9 cellular contexts compared by ENCODE assay signal in the genomic region with DNA sequence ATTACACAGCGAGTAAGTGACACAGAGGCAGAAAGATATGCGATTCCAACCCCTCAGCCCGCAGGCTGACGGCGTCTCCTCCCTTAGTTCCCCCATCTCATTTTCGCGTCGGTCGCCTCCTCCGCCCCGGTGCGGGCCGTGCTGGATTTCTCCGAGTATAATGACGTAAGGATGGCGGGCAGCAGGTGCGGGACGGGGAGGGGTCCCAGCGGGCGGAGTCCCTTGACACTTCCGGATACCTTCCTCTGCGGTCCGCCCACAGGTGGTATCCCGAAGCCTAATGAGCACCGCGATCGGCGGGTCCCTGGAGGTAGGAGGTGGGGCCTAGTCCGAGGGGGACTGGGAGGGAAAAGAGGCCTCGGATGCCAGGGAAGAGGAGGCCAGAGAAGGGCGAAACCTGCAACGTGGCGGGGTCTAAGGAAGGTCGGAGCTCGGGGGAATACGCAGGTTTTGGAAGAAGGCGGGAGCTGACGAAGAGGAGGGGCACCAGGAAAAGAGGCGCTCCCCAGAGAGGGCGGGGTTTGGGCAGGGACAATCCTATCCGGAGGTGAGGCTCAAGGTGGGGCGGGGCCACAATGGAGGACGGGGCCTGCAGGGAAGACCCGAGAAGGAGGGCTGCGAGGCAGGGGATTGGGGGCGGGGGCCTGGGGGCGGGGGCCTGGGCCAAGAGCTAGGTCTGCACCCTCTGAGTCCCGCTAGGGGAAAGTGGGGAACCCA. TPM values are rescaled to one million over a fixed set of nuclear protein-coding genes. Genes with fewer than 3 reads are reported as not detected.
A peak's percentile ranks its signal among the peaks of the same experiment; 100 is the strongest.
DNase-seq lines count a peak whose midpoint lies in the region; ATAC-seq and TF ChIP-seq lines count a peak whose summit lies in the region.
"Had no signal": no experiment of that assay in that cellular context is flagged by ENCODE, and none has a peak within 500 bp of the region (broad histone marks: within the 10 kb centered on the region; RNA-seq: fewer than 3 reads in every experiment).

No MANE protein-coding gene starts in this region.

- POLR2A ChIA-PET in WTC11 (lab: Charles Lee) = interaction anchor here (0.8 to 1.6 kb wide), 15 partner anchors 9 to 1128 kb away, joined by 3 to 14 read pairs (median 4); a partner anchor contains a TSS

- H3K4me1 Mint-ChIP-seq in WTC11 = peaks cover 10% of the 10 kb centered on the region

- H3K9me3 Mint-ChIP-seq in WTC11 = no peaks in the 10 kb centered on the region

- no peaks in the 10 kb centered on the region for H3K36me3 ChIP-seq in mesendoderm (ENCODE audit: control insufficient read depth, insufficient read depth, low read length)

- WGBS in mesendoderm (ENCODE audit: extremely low coverage, insufficient coverage, low lambda C conversion rate) = no CpG with 5 or more reads among the region's 48 CpGs

- no peak overlapping the region for H4K5ac ChIP-seq in mesendoderm (ENCODE audit: low read length)

- no peak overlapping the region for H3K18ac ChIP-seq in mesendoderm (ENCODE audit: low read length)

- CTCF ChIA-PET in WTC11 (lab: Charles Lee) = interaction anchor here (0.7 to 2.0 kb wide), 25 partner anchors 8 to 544 kb away, joined by 3 to 25 read pairs (median 4); no protein-coding TSS in a partner anchor

- H3K79me2 ChIP-seq in mesendoderm (ENCODE audit: control insufficient read depth, insufficient read depth, low read length) = no peaks in the 10 kb centered on the region

- peak overlapping the region; percentile 90 for H3K4me3 Mint-ChIP-seq in WTC11

- peak overlapping the region; percentile 97 for H3K27ac Mint-ChIP-seq in WTC11

- no peak overlapping the region for H4K8ac ChIP-seq in mesendoderm (ENCODE audit: low read depth, low read length)

- DNase-seq in NCI-H1436 treated with DMSO at 0.1 percent for 48 hours (lab: John Stamatoyannopoulos, UW) (peak; percentile 67), WTC11 (ENCODE audit: low spot score) (peak; percentile 99), cerebellum (ENCODE audit: low spot score) (peak; percentile 90), mesendoderm (peak; percentile 98), pons (ENCODE audit: low spot score) (no peak)
- peak; percentile 53 to 76 for DNase-seq in stimulated activated CD8-positive, alpha-beta memory T cell treated with anti-CD3 and anti-CD28 coated beads, Interleukin-2, amount 100 ng/mL, for 48 hours (ENCODE audit: low read depth in 2 of 2)

- peak overlapping the region; percentile 89 for H3K9ac ChIP-seq in mesendoderm (ENCODE audit: low read length)

- no peaks in the 10 kb centered on the region for H3K27me3 ChIP-seq in mesendoderm (ENCODE audit: insufficient read depth, low read length, poor library complexity)

- H2BK15ac ChIP-seq in mesendoderm (replicated peaks; ENCODE audit: low read depth) = no peak overlapping the region

- peak overlapping the region; percentile 98 for H3K56ac ChIP-seq in mesendoderm (ENCODE audit: low read length)

- ATAC-seq in GM18502 (IDR thresholded peaks at IDR 0.05; ENCODE audit: poor library complexity, unreplicated experiment) (peak; percentile 78), HG02798 (IDR thresholded peaks at IDR 0.05; ENCODE audit: poor library complexity, unreplicated experiment) (peak; percentile 76), WTC11 (peak; percentile 86)

- H3K27ac ChIP-seq in mesendoderm (ENCODE audit: low read depth, low read length) = peak overlapping the region; percentile 74

- no peak overlapping the region for H2AK5ac ChIP-seq in mesendoderm (ENCODE audit: low read length)

- no peaks in the 10 kb centered on the region for H3K79me1 ChIP-seq in mesendoderm (ENCODE audit: low read length)

- peak overlapping the region; percentile 78 for H3K4me3 ChIP-seq in mesendoderm (ENCODE audit: low read length)

- no peak overlapping the region for H2BK120ac ChIP-seq in mesendoderm (ENCODE audit: low read depth, low read length)

- H3K4me1 ChIP-seq in mesendoderm (ENCODE audit: control insufficient read depth, low read depth, low read length) = no peaks in the 10 kb centered on the region

- H2BK5ac ChIP-seq in mesendoderm (ENCODE audit: low read length) = no peak overlapping the region

- TF ChIP-seq CTCF in WTC11 (IDR thresholded peaks at IDR 0.05) = no peak

- no peaks in the 10 kb centered on the region; the same call in none of the 2 replicates for H3K27me3 Mint-ChIP-seq in WTC11 (ENCODE audit: low read depth)

- H3K4me2 ChIP-seq in mesendoderm (ENCODE audit: low read length) = peak overlapping the region; percentile 86

- H3K4ac ChIP-seq in mesendoderm (ENCODE audit: low read depth, low read length) = no peak overlapping the region

- no peaks in the 10 kb centered on the region for H3K36me3 Mint-ChIP-seq in WTC11

- H3K23ac ChIP-seq in mesendoderm (ENCODE audit: low read length) = no peak overlapping the region

TF ChIP-seq in WTC11, 78 proteins besides CTCF, POLR2A, EP300 and RAD21 (continues in another document):
- 0 out of 2 replicates have a peak, but pooled peaks have one; percentile 59 for TF ChIP-seq NFE2L1 (CRISPR knock-in tag; IDR thresholded peaks at IDR 0.05)
- TF ChIP-seq, protein P1, sequence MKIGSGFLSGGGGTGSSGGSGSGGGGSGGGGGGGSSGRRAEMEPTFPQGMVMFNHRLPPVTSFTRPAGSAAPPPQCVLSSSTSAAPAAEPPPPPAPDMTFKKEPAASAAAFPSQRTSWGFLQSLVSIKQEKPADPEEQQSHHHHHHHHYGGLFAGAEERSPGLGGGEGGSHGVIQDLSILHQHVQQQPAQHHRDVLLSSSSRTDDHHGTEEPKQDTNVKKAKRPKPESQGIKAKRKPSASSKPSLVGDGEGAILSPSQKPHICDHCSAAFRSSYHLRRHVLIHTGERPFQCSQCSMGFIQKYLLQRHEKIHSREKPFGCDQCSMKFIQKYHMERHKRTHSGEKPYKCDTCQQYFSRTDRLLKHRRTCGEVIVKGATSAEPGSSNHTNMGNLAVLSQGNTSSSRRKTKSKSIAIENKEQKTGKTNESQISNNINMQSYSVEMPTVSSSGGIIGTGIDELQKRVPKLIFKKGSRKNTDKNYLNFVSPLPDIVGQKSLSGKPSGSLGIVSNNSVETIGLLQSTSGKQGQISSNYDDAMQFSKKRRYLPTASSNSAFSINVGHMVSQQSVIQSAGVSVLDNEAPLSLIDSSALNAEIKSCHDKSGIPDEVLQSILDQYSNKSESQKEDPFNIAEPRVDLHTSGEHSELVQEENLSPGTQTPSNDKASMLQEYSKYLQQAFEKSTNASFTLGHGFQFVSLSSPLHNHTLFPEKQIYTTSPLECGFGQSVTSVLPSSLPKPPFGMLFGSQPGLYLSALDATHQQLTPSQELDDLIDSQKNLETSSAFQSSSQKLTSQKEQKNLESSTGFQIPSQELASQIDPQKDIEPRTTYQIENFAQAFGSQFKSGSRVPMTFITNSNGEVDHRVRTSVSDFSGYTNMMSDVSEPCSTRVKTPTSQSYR (CRISPR knock-in tag; IDR thresholded peaks at IDR 0.05) = no peak
- no peak for TF ChIP-seq ATF1 (CRISPR knock-in tag; IDR thresholded peaks at IDR 0.05)
- TF ChIP-seq SP1 (CRISPR knock-in tag; conservative IDR thresholded peaks at IDR 0.05) = no peak; the same call in none of the 2 replicates
- TF ChIP-seq RORB (CRISPR knock-in tag; IDR thresholded peaks at IDR 0.05) = no peak
- no peak for TF ChIP-seq TP53 (CRISPR knock-in tag; IDR thresholded peaks at IDR 0.05)
- no peak; the same call in 1 of the 2 replicates for TF ChIP-seq ZBTB21 (CRISPR knock-in tag; IDR thresholded peaks at IDR 0.05; ENCODE audit: borderline replicate concordance)
- TF ChIP-seq, protein P2, sequence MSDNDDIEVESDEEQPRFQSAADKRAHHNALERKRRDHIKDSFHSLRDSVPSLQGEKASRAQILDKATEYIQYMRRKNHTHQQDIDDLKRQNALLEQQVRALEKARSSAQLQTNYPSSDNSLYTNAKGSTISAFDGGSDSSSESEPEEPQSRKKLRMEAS (CRISPR knock-in tag; IDR thresholded peaks at IDR 0.05) = 0 out of 2 replicates have a peak, but pooled peaks have one; percentile 38
- TF ChIP-seq, protein P3, sequence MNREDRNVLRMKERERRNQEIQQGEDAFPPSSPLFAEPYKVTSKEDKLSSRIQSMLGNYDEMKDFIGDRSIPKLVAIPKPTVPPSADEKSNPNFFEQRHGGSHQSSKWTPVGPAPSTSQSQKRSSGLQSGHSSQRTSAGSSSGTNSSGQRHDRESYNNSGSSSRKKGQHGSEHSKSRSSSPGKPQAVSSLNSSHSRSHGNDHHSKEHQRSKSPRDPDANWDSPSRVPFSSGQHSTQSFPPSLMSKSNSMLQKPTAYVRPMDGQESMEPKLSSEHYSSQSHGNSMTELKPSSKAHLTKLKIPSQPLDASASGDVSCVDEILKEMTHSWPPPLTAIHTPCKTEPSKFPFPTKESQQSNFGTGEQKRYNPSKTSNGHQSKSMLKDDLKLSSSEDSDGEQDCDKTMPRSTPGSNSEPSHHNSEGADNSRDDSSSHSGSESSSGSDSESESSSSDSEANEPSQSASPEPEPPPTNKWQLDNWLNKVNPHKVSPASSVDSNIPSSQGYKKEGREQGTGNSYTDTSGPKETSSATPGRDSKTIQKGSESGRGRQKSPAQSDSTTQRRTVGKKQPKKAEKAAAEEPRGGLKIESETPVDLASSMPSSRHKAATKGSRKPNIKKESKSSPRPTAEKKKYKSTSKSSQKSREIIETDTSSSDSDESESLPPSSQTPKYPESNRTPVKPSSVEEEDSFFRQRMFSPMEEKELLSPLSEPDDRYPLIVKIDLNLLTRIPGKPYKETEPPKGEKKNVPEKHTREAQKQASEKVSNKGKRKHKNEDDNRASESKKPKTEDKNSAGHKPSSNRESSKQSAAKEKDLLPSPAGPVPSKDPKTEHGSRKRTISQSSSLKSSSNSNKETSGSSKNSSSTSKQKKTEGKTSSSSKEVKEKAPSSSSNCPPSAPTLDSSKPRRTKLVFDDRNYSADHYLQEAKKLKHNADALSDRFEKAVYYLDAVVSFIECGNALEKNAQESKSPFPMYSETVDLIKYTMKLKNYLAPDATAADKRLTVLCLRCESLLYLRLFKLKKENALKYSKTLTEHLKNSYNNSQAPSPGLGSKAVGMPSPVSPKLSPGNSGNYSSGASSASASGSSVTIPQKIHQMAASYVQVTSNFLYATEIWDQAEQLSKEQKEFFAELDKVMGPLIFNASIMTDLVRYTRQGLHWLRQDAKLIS (CRISPR knock-in tag; IDR thresholded peaks at IDR 0.05; ENCODE audit: borderline replicate concordance) = no peak
- no peak for TF ChIP-seq ZNF317 (CRISPR knock-in tag; IDR thresholded peaks at IDR 0.05; ENCODE audit: borderline replicate concordance, low read depth)
- TF ChIP-seq, protein P4, sequence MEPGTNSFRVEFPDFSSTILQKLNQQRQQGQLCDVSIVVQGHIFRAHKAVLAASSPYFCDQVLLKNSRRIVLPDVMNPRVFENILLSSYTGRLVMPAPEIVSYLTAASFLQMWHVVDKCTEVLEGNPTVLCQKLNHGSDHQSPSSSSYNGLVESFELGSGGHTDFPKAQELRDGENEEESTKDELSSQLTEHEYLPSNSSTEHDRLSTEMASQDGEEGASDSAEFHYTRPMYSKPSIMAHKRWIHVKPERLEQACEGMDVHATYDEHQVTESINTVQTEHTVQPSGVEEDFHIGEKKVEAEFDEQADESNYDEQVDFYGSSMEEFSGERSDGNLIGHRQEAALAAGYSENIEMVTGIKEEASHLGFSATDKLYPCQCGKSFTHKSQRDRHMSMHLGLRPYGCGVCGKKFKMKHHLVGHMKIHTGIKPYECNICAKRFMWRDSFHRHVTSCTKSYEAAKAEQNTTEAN (CRISPR knock-in tag; IDR thresholded peaks at IDR 0.05) = no peak
- TF ChIP-seq RELA (CRISPR knock-in tag; IDR thresholded peaks at IDR 0.05; ENCODE audit: borderline replicate concordance) = no peak
- TF ChIP-seq TEAD4 (CRISPR knock-in tag; IDR thresholded peaks at IDR 0.05) = no peak

RNA-seq across cellular contexts. Expression of a gene that starts 3.6 kb away (rescaled TPM):
- total RNA-seq in WTC11 (2021) (18.5 to 21.1 TPM (median 19.3 TPM) in 3 replicates), cerebellum (not detected)
- polyA plus RNA-seq in mesendoderm (2013, experiment 1 of 2) = 8.8 TPM
- 9.5 TPM for polyA plus RNA-seq in mesendoderm (2013, experiment 2 of 2)
- total RNA-seq: myocyte had no signal

Comparison
In these comparisons a context has a peak if more than half of its experiments do, and no peak if none do; other contexts are left out.
1. RNA of a gene that starts 3.6 kb away (total RNA-seq): 18.5 to 21.1 TPM in WTC11; not detected in cerebellum (single experiment); every median in the first group is over 10 times any median in the second.
2. Peak in every context shown above with its lines, with median percentiles within 50 percentile points of each other: ATAC-seq.